In the genomic region with DNA sequence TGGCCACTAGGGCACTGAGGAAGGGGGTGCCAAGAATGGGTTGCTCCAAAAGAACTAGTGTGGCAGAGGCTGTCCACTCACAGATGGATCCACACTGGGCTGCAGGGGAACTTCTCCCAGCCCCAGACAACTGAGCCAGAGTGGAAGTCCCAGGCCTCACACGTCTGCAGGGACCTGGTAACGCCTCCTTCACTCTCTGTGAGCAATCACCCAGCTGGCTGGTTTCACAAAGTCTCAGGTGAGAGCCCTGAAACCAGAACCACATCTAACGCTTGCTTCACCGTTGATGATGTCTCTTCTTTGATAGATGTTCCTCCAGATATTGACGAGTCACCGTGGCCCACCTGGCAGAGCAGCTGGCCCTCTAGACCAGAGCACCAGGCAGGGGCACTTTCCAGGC, we compare ENCODE assay signal across 9 cellular contexts. TPM values are rescaled to one million over a fixed set of nuclear protein-coding genes. Genes with fewer than 3 reads are reported as not detected.
DNase-seq lines count a peak whose midpoint lies in the region; ATAC-seq, FAIRE-seq and TF ChIP-seq lines count a peak whose summit lies in the region.
"Not testable (repeated sequence)": the region's sequence is repeated elsewhere in the genome, so short reads cannot be mapped to it uniquely, and the experiment has no call there.
"Had no signal": no experiment of that assay in that cellular context is flagged by ENCODE, and none has a peak within 500 bp of the region (broad histone marks: within the 10 kb centered on the region; RNA-seq: fewer than 3 reads in every experiment).

No MANE protein-coding gene starts in this region.

- H3K4me2 ChIP-seq in GM12878 (ENCODE audit: control insufficient read depth, insufficient read depth): not testable (repeated sequence)

- POLR2A ChIA-PET in T-cell (lab: Charles Lee); activated CD4-positive, alpha-beta memory T cell treated with anti-CD3 and anti-CD28 coated beads for 36 hours (lab: Charles Lee); GM12878 (lab: Charles Lee): not testable (repeated sequence)

- peak; percentile 66 for FAIRE-seq in GM18507 (lab: Jason Lieb, UNC)
- peak; percentile 49 for FAIRE-seq in GM12878 (lab: Jason Lieb, UNC)

- H3K36me3 ChIP-seq in CD4-positive, CD25-positive, alpha-beta regulatory T cell (ENCODE audit: control insufficient read depth, insufficient read depth, low read length); GM12878 (ENCODE audit: control insufficient read depth in 2 of 2, insufficient read depth in 2 of 2, low read length in 1 of 2): not testable (repeated sequence)

- not testable (repeated sequence) for H3K27ac ChIP-seq in CD4-positive, CD25-positive, alpha-beta regulatory T cell (ENCODE audit: insufficient read depth, low read length, poor library complexity, severe bottlenecking); GM12878 (ENCODE audit: control insufficient read depth, insufficient read depth)

- SMC1A ChIA-PET in GM12878 (lab: Charles Lee; ENCODE audit: uncharacterized antibody, unreplicated experiment): not testable (repeated sequence)

- in situ Hi-C loops in GM12878 (cut with MboI): not testable (repeated sequence)

- peak in 2 of 3 donors; percentile 4 to 25 for DNase-seq in CD4-positive, CD25-positive, alpha-beta regulatory T cell
- not testable (repeated sequence) for DNase-seq in GM18507 (ENCODE audit: extremely low spot score, insufficient read length, low read depth); GM12878 (ENCODE audit: low read depth, low spot score)
- peak in 5 of 34 experiments; percentile 12 to 44 (median 15) for DNase-seq in T-cell
- DNase-seq in activated CD4-positive, alpha-beta memory T cell treated with anti-CD3 and anti-CD28 coated beads for 36 hours: peak; percentile 34
- DNase-seq in activated T-cell treated with anti-CD3 and anti-CD28 coated beads, Interleukin-2, amount 50 U/mL, for 72 hours: peak; percentile 31
- peak; percentile 6 to 19 for DNase-seq in stimulated activated CD4-positive, alpha-beta T cell treated with anti-CD3 and anti-CD28 coated beads, Interleukin-15, amount 100 ng/mL, for 48 hours (ENCODE audit: low read depth in 2 of 2)

- not testable (repeated sequence) for TF ChIP-seq EP300 in GM12878 (IDR thresholded peaks at IDR 0.05; ENCODE audit: borderline replicate concordance in 1 of 2, control insufficient read depth in 1 of 2, low read depth in 2 of 2, low read length in 2 of 2)

- H2AFZ ChIP-seq in GM12878 (ENCODE audit: control insufficient read depth, low read depth, low read length): not testable (repeated sequence)

- WGBS in GM12878 (ENCODE audit: insufficient coverage, insufficient replicate concordance, low lambda C conversion rate, missing lambda C conversion rate): 21% methylated on average over 6 of the region's 6 CpGs

- not testable (repeated sequence) for H3K9me3 Mint-ChIP-seq in CD4-positive, CD25-positive, alpha-beta regulatory T cell; T-cell; activated CD4-positive, alpha-beta memory T cell treated with anti-CD3 and anti-CD28 coated beads for 36 hours; activated T-cell treated with anti-CD3 and anti-CD28 coated beads, Interleukin-2, amount 50 U/mL, for 72 hours

- H3K9ac ChIP-seq in GM12878 (ENCODE audit: control insufficient read depth, insufficient read depth, low read length): not testable (repeated sequence)

- H4K20me1 ChIP-seq in GM12878 (ENCODE audit: control insufficient read depth, insufficient read depth): not testable (repeated sequence)

- not testable (repeated sequence) for BruUV-seq in GM12878 (replicated peaks; lab: Mats Ljungman, UMichigan)

- not testable (repeated sequence) for H3K36me3 Mint-ChIP-seq in CD4-positive, CD25-positive, alpha-beta regulatory T cell; T-cell; activated CD4-positive, alpha-beta memory T cell treated with anti-CD3 and anti-CD28 coated beads for 36 hours; activated T-cell treated with anti-CD3 and anti-CD28 coated beads, Interleukin-2, amount 50 U/mL, for 72 hours (ENCODE audit: insufficient read depth in 2 of 2)

- not testable (repeated sequence) for H3K4me3 Mint-ChIP-seq in CD4-positive, CD25-positive, alpha-beta regulatory T cell; T-cell; activated CD4-positive, alpha-beta memory T cell treated with anti-CD3 and anti-CD28 coated beads for 36 hours; activated T-cell treated with anti-CD3 and anti-CD28 coated beads, Interleukin-2, amount 50 U/mL, for 72 hours

- RAD21 ChIA-PET in GM12878 (lab: Charles Lee; ENCODE audit: unreplicated experiment): not testable (repeated sequence)

- H3K79me2 ChIP-seq in GM12878 (ENCODE audit: control insufficient read depth, insufficient read depth, low read length): not testable (repeated sequence)

- not testable (repeated sequence) for H3K4me1 ChIP-seq in CD4-positive, CD25-positive, alpha-beta regulatory T cell (ENCODE audit: control insufficient read depth, insufficient read depth, low read length, poor library complexity, severe bottlenecking); GM12878 (ENCODE audit: control insufficient read depth, insufficient read depth, low read length)

- CTCF ChIA-PET in T-cell (lab: Charles Lee); activated CD4-positive, alpha-beta memory T cell treated with anti-CD3 and anti-CD28 coated beads for 36 hours (lab: Charles Lee): not testable (repeated sequence)
- CTCF ChIA-PET in GM12878 (lab: Yijun Ruan, JAX): interaction anchor here (0.7 kb wide), 1 partner anchor 113 kb away, joined by 3 read pairs; no protein-coding TSS in a partner anchor

- H3K4me3 ChIP-seq in CD4-positive, CD25-positive, alpha-beta regulatory T cell (ENCODE audit: low read depth, low read length); GM12878: not testable (repeated sequence)

- H3K4me1 Mint-ChIP-seq in CD4-positive, CD25-positive, alpha-beta regulatory T cell; T-cell; activated CD4-positive, alpha-beta memory T cell treated with anti-CD3 and anti-CD28 coated beads for 36 hours (ENCODE audit: low read depth); activated T-cell treated with anti-CD3 and anti-CD28 coated beads, Interleukin-2, amount 50 U/mL, for 72 hours (ENCODE audit: low read depth): not testable (repeated sequence)

- H3K27me3 ChIP-seq in CD4-positive, CD25-positive, alpha-beta regulatory T cell (ENCODE audit: control insufficient read depth, insufficient read depth, low read length); GM12878 (replicated peaks in 1 of 2; ENCODE audit: control insufficient read depth in 2 of 2, insufficient read depth in 2 of 2, low read length in 1 of 2): not testable (repeated sequence)

- peak in 1 of 2 donors; percentile 50 for ATAC-seq in CD4-positive, CD25-positive, alpha-beta regulatory T cell (ENCODE audit: low read depth in 2 of 2)
- ATAC-seq in GM21717 (IDR thresholded peaks at IDR 0.05; ENCODE audit: unreplicated experiment) (peak; percentile 63), T-cell (replicated peaks in 1 of 4) (peak; percentile 40 to 87 (median 62)), GM12878 (peak; percentile 65)
- peak; percentile 88 to 92 for ATAC-seq in activated T-cell treated with anti-CD3 and anti-CD28 coated beads, Interleukin-2, amount 50 U/mL, for 72 hours (replicated peaks in 1 of 2)

- H3K27me3 Mint-ChIP-seq in CD4-positive, CD25-positive, alpha-beta regulatory T cell; activated CD4-positive, alpha-beta memory T cell treated with anti-CD3 and anti-CD28 coated beads for 36 hours; activated T-cell treated with anti-CD3 and anti-CD28 coated beads, Interleukin-2, amount 50 U/mL, for 72 hours (ENCODE audit: low read depth): not testable (repeated sequence)
- peaks cover under 1 to 12% of the 10 kb centered on the region in 2 donors for H3K27me3 Mint-ChIP-seq in T-cell

- H3K27ac Mint-ChIP-seq in CD4-positive, CD25-positive, alpha-beta regulatory T cell: peak overlapping the region in 1 of 3 donors; percentile 46
- H3K27ac Mint-ChIP-seq in T-cell: peak overlapping the region in 1 of 2 donors; percentile 55
- H3K27ac Mint-ChIP-seq in activated CD4-positive, alpha-beta memory T cell treated with anti-CD3 and anti-CD28 coated beads for 36 hours: not testable (repeated sequence)
- H3K27ac Mint-ChIP-seq in activated T-cell treated with anti-CD3 and anti-CD28 coated beads, Interleukin-2, amount 50 U/mL, for 72 hours: peak overlapping the region; percentile 12

- not testable (repeated sequence) for TF ChIP-seq POLR2A in GM12878 (IDR thresholded peaks at IDR 0.05; ENCODE audit: low read depth, low read length)

- not testable (repeated sequence) for TF ChIP-seq CTCF in GM12878 (IDR thresholded peaks at IDR 0.05 in 2 of 3, conservative IDR thresholded peaks at IDR 0.05 in 1 of 3; ENCODE audit: control insufficient read depth in 2 of 3, extremely low read depth in 1 of 3, insufficient read depth in 1 of 3, low read depth in 3 of 3, low read length in 3 of 3)

- TF ChIP-seq RAD21 in GM12878 (IDR thresholded peaks at IDR 0.05; ENCODE audit: insufficient read depth, low read depth, low read length): not testable (repeated sequence)

- intact Hi-C loops in activated CD4-positive, alpha-beta memory T cell treated with anti-CD3 and anti-CD28 coated beads for 36 hours (cut with micrococcal nuclease); GM12878 (cut with micrococcal nuclease; ENCODE audit: unreplicated experiment): not testable (repeated sequence)

- H3K9me3 ChIP-seq in CD4-positive, CD25-positive, alpha-beta regulatory T cell (ENCODE audit: control insufficient read depth in 2 of 2, low read length in 2 of 2); GM12878 (replicated peaks; ENCODE audit: control insufficient read depth, insufficient read depth, low read length): not testable (repeated sequence)

RNA-seq across cellular contexts. Expression of a gene that starts 35.5 kb away (rescaled TPM):
- not detected for total RNA-seq in CD4-positive, CD25-positive, alpha-beta regulatory T cell
- not detected for polyA plus RNA-seq in CD4-positive, CD25-positive, alpha-beta regulatory T cell
- total RNA-seq in T-cell (not detected), GM12878 (2014; rRNA removed) (not detected in 2 replicates), GM12878 (2014; rRNA removed; fragmentation: Illumina TruSeq; extraction: Trizol) (not detected in 2 replicates), GM12878 (2021) (not detected in 2 replicates)
- total RNA-seq in activated CD4-positive, alpha-beta memory T cell treated with anti-CD3 and anti-CD28 coated beads for 36 hours: not detected
- under 1 TPM; 0.07 to 0.09 TPM for total RNA-seq in activated T-cell treated with anti-CD3 and anti-CD28 coated beads, Interleukin-2, amount 50 U/mL, for 72 hours
- total RNA-seq in GM12878 (2013; cell fraction: nucleolus; rRNA removed): not detected in 2 replicates
- not detected for polyA plus RNA-seq in GM12878 (2011; ENCODE audit: low read depth)
- polyA plus RNA-seq in GM12878 (2011; rRNA removed) (not detected in 2 replicates), GM12878 (2014; fragmentation: Illumina TruSeq; extraction: Trizol) (not detected in 2 replicates), GM12878 (2014; fragmentation: Nextera tagmentation; extraction: Ambion mirVana) (not detected), GM12878 (2014; rRNA removed) (not detected in 2 replicates), GM12878 (2016; fragmentation: Nextera tagmentation; extraction: Ambion mirVana) (under 1 TPM in 1 of 2 experiments, not detected in 1; 0.05 TPM)
- not detected in 2 replicates for polyA plus RNA-seq in GM12878 (2011; cell fraction: cytosol; rRNA removed)
- 0.04 TPM in 1 of 2 replicates, not detected in the other for polyA plus RNA-seq in GM12878 (2011; cell fraction: nucleus; rRNA removed)
- polyA plus RNA-seq in GM12878 (2012): not detected in 2 replicates
- not detected in 2 replicates for polyA minus RNA-seq in GM12878 (2011; rRNA and poly(A)+ RNA removed)
- not detected in 2 replicates for polyA minus RNA-seq in GM12878 (2011; cell fraction: cytosol; rRNA and poly(A)+ RNA removed)
- not detected in 2 replicates for polyA minus RNA-seq in GM12878 (2011; cell fraction: nucleus; rRNA and poly(A)+ RNA removed)
- total RNA-seq: LHCN-M2 had no signal

RNA-seq across cellular contexts. Expression of a gene that starts 51.9 kb away (rescaled TPM):
- 1.9 TPM for total RNA-seq in CD4-positive, CD25-positive, alpha-beta regulatory T cell
- 1 to 10 TPM in 3 of 4 donors, under 1 TPM in 1; 0.60 to 1.9 (median 1.4) TPM for polyA plus RNA-seq in CD4-positive, CD25-positive, alpha-beta regulatory T cell
- total RNA-seq in T-cell: 1 to 10 TPM; 2.0 to 5.3 (median 3.0) TPM
- total RNA-seq in activated CD4-positive, alpha-beta memory T cell treated with anti-CD3 and anti-CD28 coated beads for 36 hours: 1 to 10 TPM in 1 of 2 experiments, under 1 TPM in 1; 0.93 to 1.3 TPM
- total RNA-seq in activated T-cell treated with anti-CD3 and anti-CD28 coated beads, Interleukin-2, amount 50 U/mL, for 72 hours: 1 to 10 TPM; 1.2 to 1.5 TPM
- total RNA-seq in GM12878 (2013; cell fraction: nucleolus; rRNA removed): not detected in 2 replicates
- not detected in 2 replicates for total RNA-seq in GM12878 (2014; rRNA removed)
- total RNA-seq in GM12878 (2014; rRNA removed; fragmentation: Illumina TruSeq; extraction: Trizol): not detected in 2 replicates
- total RNA-seq in GM12878 (2021): not detected in 2 replicates
- polyA plus RNA-seq in GM12878 (2011; ENCODE audit: low read depth): not detected
- not detected in 2 replicates for polyA plus RNA-seq in GM12878 (2011; rRNA removed)
- polyA plus RNA-seq in GM12878 (2011; cell fraction: cytosol; rRNA removed): not detected in 2 replicates
- not detected in 2 replicates for polyA plus RNA-seq in GM12878 (2011; cell fraction: nucleus; rRNA removed)
- not detected in 2 replicates for polyA plus RNA-seq in GM12878 (2012)
- polyA plus RNA-seq in GM12878 (2014; fragmentation: Illumina TruSeq; extraction: Trizol): not detected in 2 replicates
- polyA plus RNA-seq in GM12878 (2014; fragmentation: Nextera tagmentation; extraction: Ambion mirVana): not detected
- not detected in 2 replicates for polyA plus RNA-seq in GM12878 (2014; rRNA removed)
- polyA plus RNA-seq in GM12878 (2016; fragmentation: Nextera tagmentation; extraction: Ambion mirVana): not detected
- not detected in 2 replicates for polyA minus RNA-seq in GM12878 (2011; rRNA and poly(A)+ RNA removed)
- polyA minus RNA-seq in GM12878 (2011; cell fraction: cytosol; rRNA and poly(A)+ RNA removed): not detected in 2 replicates
- not detected in 2 replicates for polyA minus RNA-seq in GM12878 (2011; cell fraction: nucleus; rRNA and poly(A)+ RNA removed)
- total RNA-seq: LHCN-M2 had no signal

RNA-seq across cellular contexts. Expression of a gene that starts 59.6 kb away (rescaled TPM):
- 25.8 TPM for total RNA-seq in CD4-positive, CD25-positive, alpha-beta regulatory T cell
- polyA plus RNA-seq in CD4-positive, CD25-positive, alpha-beta regulatory T cell: 1 to 10 TPM; 1.3 to 2.5 (median 1.7) TPM
- total RNA-seq in T-cell (10 to 100 TPM; 25.0 to 47.4 (median 30.6) TPM), GM12878 (2014; rRNA removed) (not detected in 2 replicates), GM12878 (2014; rRNA removed; fragmentation: Illumina TruSeq; extraction: Trizol) (not detected in 2 replicates), GM12878 (2021) (0.05 and 0.19 TPM in 2 replicates)
- total RNA-seq in activated CD4-positive, alpha-beta memory T cell treated with anti-CD3 and anti-CD28 coated beads for 36 hours: 1 to 10 TPM; 4.0 to 4.3 TPM
- 1 to 10 TPM; 1.9 to 3.1 TPM for total RNA-seq in activated T-cell treated with anti-CD3 and anti-CD28 coated beads, Interleukin-2, amount 50 U/mL, for 72 hours
- 0.07 TPM in 1 of 2 replicates, not detected in the other for total RNA-seq in GM12878 (2013; cell fraction: nucleolus; rRNA removed)
- polyA plus RNA-seq in GM12878 (2011; ENCODE audit: low read depth): not detected
- polyA plus RNA-seq in GM12878 (2011; rRNA removed) (0.01 TPM in 1 of 2 replicates, not detected in the other), GM12878 (2014; fragmentation: Illumina TruSeq; extraction: Trizol) (not detected in 2 replicates), GM12878 (2014; fragmentation: Nextera tagmentation; extraction: Ambion mirVana) (not detected), GM12878 (2014; rRNA removed) (not detected in 2 replicates), GM12878 (2016; fragmentation: Nextera tagmentation; extraction: Ambion mirVana) (not detected)
- not detected in 2 replicates for polyA plus RNA-seq in GM12878 (2011; cell fraction: cytosol; rRNA removed)
- polyA plus RNA-seq in GM12878 (2011; cell fraction: nucleus; rRNA removed): 0.21 and 0.22 TPM in 2 replicates
- polyA plus RNA-seq in GM12878 (2012): 0.06 TPM in 1 of 2 replicates, not detected in the other
- polyA minus RNA-seq in GM12878 (2011; rRNA and poly(A)+ RNA removed): not detected in 2 replicates
- polyA minus RNA-seq in GM12878 (2011; cell fraction: cytosol; rRNA and poly(A)+ RNA removed): 0.80 and 1.5 TPM in 2 replicates
- polyA minus RNA-seq in GM12878 (2011; cell fraction: nucleus; rRNA and poly(A)+ RNA removed): 0.10 and 0.12 TPM in 2 replicates
